24 cellular contexts compared by ENCODE assay signal in the genomic region with DNA sequence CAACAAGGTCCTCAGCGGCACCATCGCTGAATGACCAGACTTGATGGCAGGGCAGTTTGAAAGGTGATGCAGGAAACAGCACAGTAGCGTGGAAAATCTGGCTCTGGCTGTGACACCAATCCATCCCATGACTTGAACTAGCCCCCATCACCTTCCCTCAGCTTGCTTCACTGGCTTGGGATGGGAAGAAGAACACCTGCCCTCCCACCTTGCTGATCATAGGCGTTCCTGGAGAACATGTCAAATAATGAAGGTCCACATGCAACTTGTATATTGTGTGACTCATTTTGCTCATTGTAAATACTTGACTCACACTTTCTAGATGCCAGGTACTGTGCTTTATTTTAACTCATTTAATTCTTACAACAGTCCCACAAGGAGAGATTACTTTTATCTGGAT.
"Had no signal": no experiment of that assay in that cellular context is flagged by ENCODE, and none has a peak within 500 bp of the region (broad histone marks: within the 10 kb centered on the region; RNA-seq: fewer than 3 reads in every experiment).

No MANE protein-coding gene starts in this region.

- FAIRE-seq: endothelial cell of umbilical vein, kidney had no signal

- H3K4me3 ChIP-seq: body of pancreas, lower lobe of right lung, neural progenitor cell, transverse colon, uterus had no signal

- ATAC-seq: activated CD8-positive, alpha-beta memory T cell treated with anti-CD3 and anti-CD28 coated beads, Interleukin-2, amount 10 ng/mL, durations not matched to agents 7 days and 5 days; activated CD8-positive, alpha-beta T cell treated with anti-CD3 and anti-CD28 coated beads for 36 hours; body of pancreas; left lobe of liver; lower lobe of right lung; naive thymus-derived CD8-positive, alpha-beta T cell; stimulated activated naive B cell treated with anti-CD40 and anti-IgM and Interleukin-4, amounts not matched to agents 10 μg/mL and 1 μg/mL and 100 μg/mL, for 72 hours; T-helper 17 cell had no signal

- H3K4me3 Mint-ChIP-seq: activated CD8-positive, alpha-beta memory T cell treated with anti-CD3 and anti-CD28 coated beads, Interleukin-2, amount 10 ng/mL, durations not matched to agents 7 days and 5 days; activated CD8-positive, alpha-beta T cell treated with anti-CD3 and anti-CD28 coated beads for 36 hours; activated naive CD4-positive, alpha-beta T cell treated with anti-CD3 and anti-CD28 coated beads, Interleukin-2, amount 50 U/mL, for 24 hours; activated T-helper 1 cell treated with anti-CD3 and anti-CD28 coated beads, Interleukin-12 subunit alpha, Interleukin-12 subunit beta, Interleukin-2, Interleukin-4 antibody, amounts not matched to agents 30 ng/mL and 10 ng/mL and 1 ng/mL, durations not matched to agents 14 hours and 24 hours and 36 hours; naive thymus-derived CD8-positive, alpha-beta T cell; neural progenitor cell; stimulated activated naive B cell treated with anti-CD40 and anti-IgM and Interleukin-4, amounts not matched to agents 10 μg/mL and 1 μg/mL and 100 μg/mL, for 72 hours; T-helper 17 cell had no signal

- H3K27me3 Mint-ChIP-seq: activated CD8-positive, alpha-beta memory T cell treated with anti-CD3 and anti-CD28 coated beads, Interleukin-2, amount 10 ng/mL, durations not matched to agents 7 days and 5 days; progenitor cell of endocrine pancreas had no signal

- H3K9me3 ChIP-seq: body of pancreas, lower lobe of right lung, transverse colon, uterus had no signal

- H3K27me3 ChIP-seq: body of pancreas, neural progenitor cell, transverse colon, uterus had no signal

- H3K36me3 Mint-ChIP-seq: activated CD8-positive, alpha-beta memory T cell treated with anti-CD3 and anti-CD28 coated beads, Interleukin-2, amount 10 ng/mL, durations not matched to agents 7 days and 5 days; activated naive CD4-positive, alpha-beta T cell treated with anti-CD3 and anti-CD28 coated beads, Interleukin-2, amount 50 U/mL, for 24 hours; naive thymus-derived CD8-positive, alpha-beta T cell; neural progenitor cell; stimulated activated naive B cell treated with anti-CD40 and anti-IgM and Interleukin-4, amounts not matched to agents 10 μg/mL and 1 μg/mL and 100 μg/mL, for 72 hours had no signal

- H3K4me1 Mint-ChIP-seq: activated CD8-positive, alpha-beta memory T cell treated with anti-CD3 and anti-CD28 coated beads, Interleukin-2, amount 10 ng/mL, durations not matched to agents 7 days and 5 days; activated naive CD4-positive, alpha-beta T cell treated with anti-CD3 and anti-CD28 coated beads, Interleukin-2, amount 50 U/mL, for 24 hours; naive thymus-derived CD8-positive, alpha-beta T cell; stimulated activated naive B cell treated with anti-CD40 and anti-IgM and Interleukin-4, amounts not matched to agents 10 μg/mL and 1 μg/mL and 100 μg/mL, for 72 hours; T-helper 17 cell had no signal

- H3K4me1 ChIP-seq: lower lobe of right lung, neural progenitor cell, transverse colon, uterus had no signal

- H3K36me3 ChIP-seq: lower lobe of right lung, neural progenitor cell, transverse colon, uterus had no signal

- H3K27ac ChIP-seq: lower lobe of right lung, neural progenitor cell, transverse colon, uterus had no signal

- DNase-seq: activated CD4-positive, alpha-beta T cell treated with anti-CD3 and anti-CD28 coated beads for 48 hours; activated CD8-positive, alpha-beta memory T cell treated with anti-CD3 and anti-CD28 coated beads, Interleukin-2, amount 10 ng/mL, durations not matched to agents 7 days and 5 days; activated CD8-positive, alpha-beta T cell treated with anti-CD3 and anti-CD28 coated beads for 36 hours; activated gamma-delta T cell treated with Interleukin-2 at 50 U/mL for 16 hours; activated T-cell treated with anti-CD3 and anti-CD28 coated beads for 4 hours; anterior cingulate cortex; central memory CD4-positive, alpha-beta T cell; effector memory CD4-positive, alpha-beta T cell; kidney; lower lobe of right lung; naive thymus-derived CD8-positive, alpha-beta T cell; stimulated activated CD4-positive, alpha-beta T cell treated with anti-CD3 and anti-CD28 coated beads, Interleukin-2, amount 100 ng/mL, for 48 hours; stimulated activated CD8-positive, alpha-beta memory T cell treated with anti-CD3 and anti-CD28 coated beads, Interleukin-4, amount 100 ng/mL, for 48 hours; stimulated activated naive B cell treated with anti-CD40 and anti-IgM and Interleukin-4, amounts not matched to agents 10 μg/mL and 1 μg/mL and 100 μg/mL, for 72 hours; T-helper 17 cell; transverse colon; uterus had no signal

- H3K9me3 Mint-ChIP-seq: activated naive CD4-positive, alpha-beta T cell treated with anti-CD3 and anti-CD28 coated beads, Interleukin-2, amount 50 U/mL, for 24 hours; activated T-helper 1 cell treated with anti-CD3 and anti-CD28 coated beads, Interleukin-12 subunit alpha, Interleukin-12 subunit beta, Interleukin-2, Interleukin-4 antibody, amounts not matched to agents 30 ng/mL and 10 ng/mL and 1 ng/mL, durations not matched to agents 14 hours and 24 hours and 36 hours had no signal

- H3K27ac Mint-ChIP-seq: activated CD8-positive, alpha-beta memory T cell treated with anti-CD3 and anti-CD28 coated beads, Interleukin-2, amount 10 ng/mL, durations not matched to agents 7 days and 5 days; activated CD8-positive, alpha-beta T cell treated with anti-CD3 and anti-CD28 coated beads for 36 hours; activated naive CD4-positive, alpha-beta T cell treated with anti-CD3 and anti-CD28 coated beads, Interleukin-2, amount 50 U/mL, for 24 hours; activated T-helper 1 cell treated with anti-CD3 and anti-CD28 coated beads, Interleukin-12 subunit alpha, Interleukin-12 subunit beta, Interleukin-2, Interleukin-4 antibody, amounts not matched to agents 30 ng/mL and 10 ng/mL and 1 ng/mL, durations not matched to agents 14 hours and 24 hours and 36 hours; naive thymus-derived CD8-positive, alpha-beta T cell; neural progenitor cell; progenitor cell of endocrine pancreas; stimulated activated naive B cell treated with anti-CD40 and anti-IgM and Interleukin-4, amounts not matched to agents 10 μg/mL and 1 μg/mL and 100 μg/mL, for 72 hours; T-helper 17 cell had no signal
